In the genomic region with DNA sequence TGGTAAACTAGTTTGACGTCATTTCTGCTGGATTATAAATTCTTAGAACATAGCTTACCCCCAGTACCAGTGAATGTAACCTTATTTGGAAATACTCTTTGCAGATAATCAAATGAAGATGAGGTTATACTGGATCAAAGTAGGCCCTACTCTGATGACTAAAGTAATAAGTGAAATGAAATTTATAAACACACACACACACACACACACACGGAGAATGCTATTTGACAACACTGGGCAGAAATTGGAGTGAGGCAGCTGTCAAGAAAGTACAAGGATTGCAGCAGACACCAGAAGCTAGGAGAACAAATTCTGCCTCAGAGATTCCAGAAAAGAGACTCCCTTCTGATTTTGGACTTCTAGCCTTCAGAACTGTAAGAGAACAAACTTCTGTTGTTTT, we compare ENCODE assay signal across 22 cellular contexts.
DNase-seq lines count a peak whose midpoint lies in the region; ATAC-seq, FAIRE-seq and TF ChIP-seq lines count a peak whose summit lies in the region.
"Had no signal": no experiment of that assay in that cellular context is flagged by ENCODE, and none has a peak within 500 bp of the region (broad histone marks: within the 10 kb centered on the region; RNA-seq: fewer than 3 reads in every experiment).

No MANE protein-coding gene starts in this region.

- TF ChIP-seq CTCF in AG09309 (IDR thresholded peaks at IDR 0.05; ENCODE audit: control insufficient read depth, insufficient read depth, low read depth, low read length, missing control alignments) (no peak), astrocyte (IDR thresholded peaks at IDR 0.05; ENCODE audit: insufficient read depth, low read depth, low read length) (no peak), fibroblast of villous mesenchyme (IDR thresholded peaks at IDR 0.05; ENCODE audit: insufficient read depth, low read depth, low read length) (no peak)

- no peak for ATAC-seq in HG03108 (IDR thresholded peaks at IDR 0.05; ENCODE audit: unreplicated experiment)
- ATAC-seq: Right ventricle myocardium inferior had no signal

- H4K20me1 ChIP-seq in astrocyte (ENCODE audit: insufficient read depth, low read length), result no peaks in the 10 kb centered on the region

- no peaks in the 10 kb centered on the region for H3K9me3 ChIP-seq in astrocyte (ENCODE audit: insufficient read depth, low read depth, low read length)

- H3K4me3 ChIP-seq in AG09309 (ENCODE audit: control insufficient read depth, low read depth, low read length) (no peak overlapping the region), astrocyte (ENCODE audit: insufficient read depth, low read depth, low read length) (no peak overlapping the region), fibroblast of villous mesenchyme (ENCODE audit: low read depth, low read length) (no peak overlapping the region), skeletal muscle cell (ENCODE audit: low read depth, low read length) (no peak overlapping the region)
- H3K4me3 ChIP-seq: GM23248 had no signal

- H2AFZ ChIP-seq in astrocyte (ENCODE audit: low read depth, low read length), result no peak overlapping the region
- H2AFZ ChIP-seq: GM23248 had no signal

- peaks cover 4% of the 10 kb centered on the region for H3K4me1 Mint-ChIP-seq in astrocyte (ENCODE audit: low read depth, unreplicated experiment)
- H3K4me1 Mint-ChIP-seq in activated CD4-positive, alpha-beta memory T cell treated with anti-CD3 and anti-CD28 coated beads for 36 hours (ENCODE audit: low read depth), result no peaks in the 10 kb centered on the region
- H3K4me1 Mint-ChIP-seq: B cell; CD4-positive, alpha-beta memory T cell had no signal

- no peaks in the 10 kb centered on the region for H3K9me3 Mint-ChIP-seq in astrocyte (ENCODE audit: unreplicated experiment)
- peaks cover 13% of the 10 kb centered on the region for H3K9me3 Mint-ChIP-seq in activated CD4-positive, alpha-beta memory T cell treated with anti-CD3 and anti-CD28 coated beads for 36 hours

- POLR2A ChIA-PET in activated CD4-positive, alpha-beta memory T cell treated with anti-CD3 and anti-CD28 coated beads for 36 hours (lab: Charles Lee), result no interaction called here

- intact Hi-C loops in activated CD4-positive, alpha-beta memory T cell treated with anti-CD3 and anti-CD28 coated beads for 36 hours (cut with micrococcal nuclease), result no loop called here

- H3K36me3 ChIP-seq in astrocyte (ENCODE audit: insufficient read depth, low read length), result no peaks in the 10 kb centered on the region

- CTCF ChIA-PET in activated CD4-positive, alpha-beta memory T cell treated with anti-CD3 and anti-CD28 coated beads for 36 hours (lab: Charles Lee), result no interaction called here

- no peak overlapping the region for H3K9ac ChIP-seq in astrocyte (ENCODE audit: low read length)
- H3K9ac ChIP-seq: GM23248 had no signal

- no peaks in the 10 kb centered on the region for H3K79me2 ChIP-seq in astrocyte (ENCODE audit: insufficient read depth, low read length)

- no peaks in the 10 kb centered on the region for H3K27me3 ChIP-seq in astrocyte (ENCODE audit: insufficient read depth, low read length)

- DNase-seq in AG09309 (ENCODE audit: low read depth), result peak; percentile 5
- DNase-seq in astrocyte (ENCODE audit: low read depth), result no peak
- peak; percentile 1 for DNase-seq in fibroblast of villous mesenchyme (ENCODE audit: low read depth)
- DNase-seq in skeletal muscle cell (ENCODE audit: low read depth), result peak; percentile 7
- DNase-seq in activated CD4-positive, alpha-beta T cell treated with anti-CD3 and anti-CD28 coated beads, Interleukin-2, amount 50 U/mL, for 1 hour, result no peak
- DNase-seq in A172 (ENCODE audit: low spot score), result no peak
- DNase-seq in activated CD4-positive, alpha-beta memory T cell treated with anti-CD3 and anti-CD28 coated beads for 36 hours, result no peak
- DNase-seq: 8988T; CD4-positive, alpha-beta memory T cell; DMS79 treated with DMSO at 0.1 percent for 48 hours; GDM1; GM23248; KBM-7; NCI-H1092 treated with DMSO at 0.1 percent for 48 hours; NCI-H187; NCI-H446; NCI-H774 had no signal

- no peak for FAIRE-seq in astrocyte (lab: Jason Lieb, UNC)
- FAIRE-seq: D721Med, GM12892 had no signal

- no peaks in the 10 kb centered on the region for H3K36me3 Mint-ChIP-seq in astrocyte (ENCODE audit: low read depth, unreplicated experiment)
- no peaks in the 10 kb centered on the region for H3K36me3 Mint-ChIP-seq in activated CD4-positive, alpha-beta memory T cell treated with anti-CD3 and anti-CD28 coated beads for 36 hours
- H3K36me3 Mint-ChIP-seq: CD4-positive, alpha-beta memory T cell had no signal

- peak overlapping the region; percentile 34 for H3K27ac Mint-ChIP-seq in astrocyte (ENCODE audit: unreplicated experiment)
- H3K27ac Mint-ChIP-seq in activated CD4-positive, alpha-beta memory T cell treated with anti-CD3 and anti-CD28 coated beads for 36 hours, result no peak overlapping the region
- H3K27ac Mint-ChIP-seq: B cell; CD4-positive, alpha-beta memory T cell had no signal

- H3K4me3 Mint-ChIP-seq in astrocyte (ENCODE audit: unreplicated experiment), result no peak overlapping the region
- H3K4me3 Mint-ChIP-seq in activated CD4-positive, alpha-beta memory T cell treated with anti-CD3 and anti-CD28 coated beads for 36 hours, result no peak overlapping the region
- H3K4me3 Mint-ChIP-seq: B cell; CD4-positive, alpha-beta memory T cell had no signal

- H3K4me2 ChIP-seq in astrocyte (ENCODE audit: low read length), result no peak overlapping the region

- no peaks in the 10 kb centered on the region for H3K27me3 Mint-ChIP-seq in astrocyte (ENCODE audit: low read depth, unreplicated experiment)
- H3K27me3 Mint-ChIP-seq in activated CD4-positive, alpha-beta memory T cell treated with anti-CD3 and anti-CD28 coated beads for 36 hours, result no peaks in the 10 kb centered on the region
- H3K27me3 Mint-ChIP-seq: B cell; CD4-positive, alpha-beta memory T cell had no signal

- no peaks in the 10 kb centered on the region for H3K4me1 ChIP-seq in astrocyte (ENCODE audit: insufficient read depth, low read length)

- H3K27ac ChIP-seq in astrocyte (ENCODE audit: low read depth, low read length), result no peak overlapping the region
- H3K27ac ChIP-seq: GM23248 had no signal

Comparison
In these comparisons a context has a peak if more than half of its experiments do, and no peak if none do; other contexts are left out.
1. DNase-seq: peak in AG09309 (single experiment), fibroblast of villous mesenchyme (single experiment) and skeletal muscle cell (single experiment); none in astrocyte (single experiment), activated CD4-positive, alpha-beta T cell treated with anti-CD3 and anti-CD28 coated beads, Interleukin-2, amount 50 U/mL, for 1 hour (single experiment), A172 (single experiment) and activated CD4-positive, alpha-beta memory T cell treated with anti-CD3 and anti-CD28 coated beads for 36 hours (single experiment).